Comparison of ENCODE assay signal across 1 cellular context in genomic region chr15:78063966-78064365, GRCh38.
A peak's percentile ranks its signal among the peaks of the same experiment; 100 is the strongest.
TF ChIP-seq lines count a peak whose summit lies in the region.

No MANE protein-coding gene starts in this region.

TF ChIP-seq in GM12878, 131 proteins besides CTCF, POLR2A, EP300 and RAD21:
- TF ChIP-seq YY1 (IDR thresholded peaks at IDR 0.05; ENCODE audit: low read depth, low read length) (no peak), CREM (IDR thresholded peaks at IDR 0.05; ENCODE audit: low read depth) (no peak), HDGF (IDR thresholded peaks at IDR 0.05) (0 out of 2 replicates have a peak, but pooled peaks have one; percentile 56), CEBPB (IDR thresholded peaks at IDR 0.05; ENCODE audit: borderline replicate concordance in 1 of 2, low read depth in 2 of 2, low read length in 2 of 2) (no peak), SUZ12 (IDR thresholded peaks at IDR 0.05; ENCODE audit: unreplicated experiment) (no peak), SMC3 (IDR thresholded peaks at IDR 0.05; ENCODE audit: borderline replicate concordance, low read length) (no peak), MLLT1 (IDR thresholded peaks at IDR 0.05) (peak; percentile 98), RB1 (IDR thresholded peaks at IDR 0.05; ENCODE audit: borderline replicate concordance) (no peak), NR2C2 (IDR thresholded peaks at IDR 0.05; ENCODE audit: borderline replicate concordance, control insufficient read depth, insufficient read length, low read depth) (no peak), ZBED1 (IDR thresholded peaks at IDR 0.05; ENCODE audit: borderline replicate concordance) (no peak), NBN (IDR thresholded peaks at IDR 0.05) (0 out of 2 replicates have a peak, but pooled peaks have one; percentile 30)
TF ChIP-seq in GM12878: peak in this region for 3.
